10 cellular contexts compared by ENCODE assay signal in the genomic region with DNA sequence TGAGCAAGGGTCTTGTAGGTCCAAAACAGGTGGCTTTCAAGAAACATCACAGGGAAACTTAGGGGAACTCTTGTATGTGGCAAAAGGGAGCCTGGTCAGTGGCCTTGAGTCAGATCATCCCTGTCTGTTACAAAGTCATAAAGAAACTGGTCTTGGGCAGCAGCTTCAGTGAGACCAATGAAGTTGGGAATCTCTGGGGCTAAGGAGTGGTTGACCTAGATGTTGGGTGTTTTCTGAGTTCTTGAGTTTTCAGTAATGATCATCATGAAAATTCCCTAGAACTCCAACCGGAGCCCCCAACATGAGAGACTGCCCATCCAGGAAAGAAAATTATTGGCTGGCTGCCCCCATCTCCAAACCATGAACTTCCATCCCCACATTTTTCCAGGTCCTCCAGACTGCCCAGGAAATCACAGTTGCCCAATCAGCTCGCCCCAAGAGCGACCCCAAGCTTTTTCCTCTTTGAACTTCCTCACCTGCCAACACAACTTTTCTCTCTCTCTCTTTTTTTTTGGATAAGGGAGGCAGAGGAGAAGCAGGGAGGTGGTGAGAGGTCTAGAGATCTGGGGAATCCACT. TPM values are rescaled to one million over a fixed set of nuclear protein-coding genes. Genes with fewer than 3 reads are reported as not detected.
DNase-seq lines count a peak whose midpoint lies in the region; ATAC-seq and TF ChIP-seq lines count a peak whose summit lies in the region.
"Had no signal": no experiment of that assay in that cellular context is flagged by ENCODE, and none has a peak within 500 bp of the region (broad histone marks: within the 10 kb centered on the region; RNA-seq: fewer than 3 reads in every experiment).

No MANE protein-coding gene starts in this region.

- H3K36me3 ChIP-seq in KMS-11 (ENCODE audit: insufficient read depth): no peaks in the 10 kb centered on the region
- H3K36me3 ChIP-seq in naive thymus-derived CD4-positive, alpha-beta T cell (ENCODE audit: control insufficient read depth in 2 of 3, insufficient read depth in 3 of 3, low read length in 3 of 3): peaks cover 0 to 80% (median 54%) of the 10 kb centered on the region in 3 experiments

- no peaks in the 10 kb centered on the region for H4K20me1 ChIP-seq in KMS-11 (ENCODE audit: insufficient read depth)

- H3K9ac ChIP-seq in KMS-11: peak overlapping the region; percentile 22; the same call in 1 of the 2 replicates

- peaks cover 0 to 10% (median 0%) of the 10 kb centered on the region in 11 donors for H3K9me3 Mint-ChIP-seq in naive thymus-derived CD4-positive, alpha-beta T cell

- H2AFZ ChIP-seq in KMS-11 (ENCODE audit: low read depth): peak overlapping the region; percentile 24; the same call in 1 of the 2 replicates

- H3K4me2 ChIP-seq in KMS-11: peak overlapping the region; percentile 98

- intact Hi-C loops in naive thymus-derived CD4-positive, alpha-beta T cell (cut with micrococcal nuclease): loop anchor here (1.0 to 2.0 kb wide), 4 partner anchors 15 to 165 kb away; no protein-coding TSS in a partner anchor
- intact Hi-C loops in cardiac septum (cut with DNase I): loop anchor here (2.0 to 5.0 kb wide), 2 partner anchors 159 to 199 kb away; no protein-coding TSS in a partner anchor

- peaks cover 40 to 87% (median 56%) of the 10 kb centered on the region in 7 donors for H3K4me1 Mint-ChIP-seq in naive thymus-derived CD4-positive, alpha-beta T cell

- H3K4me1 ChIP-seq in KMS-11 (ENCODE audit: low read depth, poor library complexity, severe bottlenecking): peaks cover 37% of the 10 kb centered on the region
- H3K4me1 ChIP-seq in naive thymus-derived CD4-positive, alpha-beta T cell (ENCODE audit: control insufficient read depth in 2 of 2, insufficient read depth in 2 of 2, low read length in 2 of 2): peaks cover 42 to 62% of the 10 kb centered on the region in 2 donors

- no peak for TF ChIP-seq CTCF in KMS-11 (conservative IDR thresholded peaks at IDR 0.05; ENCODE audit: low read depth, low read length)

- H3K27me3 ChIP-seq in KMS-11 (ENCODE audit: insufficient read depth, low read depth): peaks cover 76% of the 10 kb centered on the region
- H3K27me3 ChIP-seq in naive thymus-derived CD4-positive, alpha-beta T cell (ENCODE audit: control insufficient read depth in 2 of 2, insufficient read depth in 2 of 2, low read length in 2 of 2): no peaks in the 10 kb centered on the region

- peak overlapping the region; percentile 42; the same call in 1 of the 2 replicates for H3K27ac ChIP-seq in KMS-11
- peak overlapping the region; percentile 99 for H3K27ac ChIP-seq in naive thymus-derived CD4-positive, alpha-beta T cell (ENCODE audit: low read depth, low read length)

- no peaks in the 10 kb centered on the region for H3K79me2 ChIP-seq in KMS-11 (ENCODE audit: insufficient read depth, low read depth)

- H3K27ac Mint-ChIP-seq in naive thymus-derived CD4-positive, alpha-beta T cell: peak overlapping the region; percentile 92 to 100 (median 100)

- no peak overlapping the region for H3K4me3 ChIP-seq in KMS-11 (IDR thresholded peaks at IDR 0.05; ENCODE audit: insufficient read depth, low read depth, low read length)
- H3K4me3 ChIP-seq in naive thymus-derived CD4-positive, alpha-beta T cell (ENCODE audit: low read length): peak overlapping the region; percentile 90

- no peak for DNase-seq in naive thymus-derived CD4-positive, alpha-beta T cell
- DNase-seq in cerebellar cortex (ENCODE audit: low spot score): no peak
- DNase-seq in NCI-H345 (lab: John Stamatoyannopoulos, UW): no peak
- no peak for DNase-seq in NCI-H1417 treated with DMSO at 0.1 percent for 48 hours (lab: John Stamatoyannopoulos, UW)
- DNase-seq in cardiac septum (ENCODE audit: low spot score): no peak
- DNase-seq: NCI-H2029 had no signal

- peak; percentile 21 for ATAC-seq in GM18502 (IDR thresholded peaks at IDR 0.05; ENCODE audit: poor library complexity, unreplicated experiment)
- peak; percentile 16 for ATAC-seq in GM21737 (IDR thresholded peaks at IDR 0.05; ENCODE audit: unreplicated experiment)
- ATAC-seq in naive thymus-derived CD4-positive, alpha-beta T cell: no peak

- no peaks in the 10 kb centered on the region for H3K9me3 ChIP-seq in naive thymus-derived CD4-positive, alpha-beta T cell (ENCODE audit: control insufficient read depth in 2 of 3, low read length in 3 of 3)

- CTCF ChIA-PET in naive thymus-derived CD4-positive, alpha-beta T cell (lab: Charles Lee): interaction anchor here (0.6 to 16.3 kb wide), 17 partner anchors 10 to 1313 kb away, joined by 3 to 425 read pairs (median 10); a partner anchor contains a TSS

- H3K27me3 Mint-ChIP-seq in naive thymus-derived CD4-positive, alpha-beta T cell: peaks cover 0 to 2% (median 0%) of the 10 kb centered on the region in 5 donors

- peaks cover 39 to 77% (median 67%) of the 10 kb centered on the region in 5 donors for H3K36me3 Mint-ChIP-seq in naive thymus-derived CD4-positive, alpha-beta T cell

- POLR2A ChIA-PET in naive thymus-derived CD4-positive, alpha-beta T cell (lab: Charles Lee): interaction anchor here (0.7 to 45.4 kb wide), 9 partner anchors 2 to 294 kb away, joined by 3 to 2132 read pairs (median 179); a partner anchor contains a TSS

- H3K4me3 Mint-ChIP-seq in naive thymus-derived CD4-positive, alpha-beta T cell: peak overlapping the region; percentile 90 to 100 (median 98)

RNA-seq across cellular contexts. Expression of a gene that starts 3.9 kb away (rescaled TPM):
- 100 to 1,000 TPM; 153 to 675 (median 262) TPM for total RNA-seq in naive thymus-derived CD4-positive, alpha-beta T cell
- polyA plus RNA-seq in naive thymus-derived CD4-positive, alpha-beta T cell: 1,000 to 10,000 TPM; 1,350 to 2,301 TPM
- 0.32 TPM for total RNA-seq in cardiac septum
- polyA plus RNA-seq: neural cell had no signal

RNA-seq across cellular contexts. Expression of a gene that starts 60.0 kb away (rescaled TPM):
- total RNA-seq in naive thymus-derived CD4-positive, alpha-beta T cell: 10 to 100 TPM in 1 of 5 experiments, 1 to 10 TPM in 2, not detected in 2; 1.2 to 10.3 (median 1.3) TPM
- not detected for polyA plus RNA-seq in naive thymus-derived CD4-positive, alpha-beta T cell
- total RNA-seq in cardiac septum: not detected
- polyA plus RNA-seq: neural cell had no signal

Comparison
In these comparisons a context has a peak if more than half of its experiments do, and no peak if none do; other contexts are left out.
1. RNA of a gene that starts 3.9 kb away (total RNA-seq): 153 to 675 TPM in naive thymus-derived CD4-positive, alpha-beta T cell; 0.32 TPM in cardiac septum (single experiment); every median in the first group is over 100 times any median in the second.